ENCODE assay signal across 8 cellular contexts in the genomic region with DNA sequence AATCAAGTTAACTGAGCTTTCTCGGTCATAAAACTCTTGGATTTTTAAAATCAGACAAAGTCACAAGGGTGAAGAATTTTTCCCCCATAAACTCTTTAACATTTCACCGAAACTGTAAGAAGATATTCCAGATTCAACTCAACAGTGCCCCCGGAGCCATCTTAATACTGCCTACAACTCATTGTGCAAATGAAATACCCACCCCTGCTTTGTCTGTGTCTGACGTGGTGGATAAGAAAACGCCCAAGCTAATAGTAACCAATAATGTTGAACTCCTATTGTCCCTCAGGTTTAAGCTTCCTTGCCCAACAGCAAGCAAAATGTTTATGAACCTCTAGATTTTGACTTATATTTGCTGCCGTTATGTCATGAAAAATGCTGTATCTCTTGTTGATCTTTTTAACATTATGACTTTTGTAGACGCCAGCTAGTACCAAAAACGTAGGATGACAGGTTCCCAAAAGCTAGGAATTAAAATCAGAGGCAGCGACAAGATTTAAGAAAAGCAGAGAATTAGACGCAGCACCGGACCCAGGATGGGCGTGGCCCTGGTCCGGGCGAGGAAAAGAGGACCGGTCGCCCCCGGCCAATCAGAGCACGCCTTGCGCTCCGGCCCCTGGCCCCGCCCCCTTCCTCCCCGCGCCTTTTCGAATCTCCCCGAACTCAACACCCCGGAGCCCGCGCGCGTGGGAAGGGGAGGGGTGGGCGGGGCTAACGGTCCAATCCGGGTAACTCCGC. TPM values are rescaled to one million over a fixed set of nuclear protein-coding genes. Genes with fewer than 3 reads are reported as not detected.
DNase-seq lines count a peak whose midpoint lies in the region; ATAC-seq and TF ChIP-seq lines count a peak whose summit lies in the region.

No MANE protein-coding gene starts in this region.

- H3K36me3 ChIP-seq in left ventricle myocardium inferior (peaks cover 5% of the 10 kb centered on the region), prostate gland (no peaks in the 10 kb centered on the region)

- ATAC-seq in HG02884 (IDR thresholded peaks at IDR 0.05; ENCODE audit: unreplicated experiment), result peak; percentile 53

- H3K27ac Mint-ChIP-seq in T-helper 1 cell treated with Interleukin-12 subunit alpha and Interleukin-12 subunit beta and Interleukin-4 antibody, amounts not matched to agents 30 μg/mL and 1 μg/mL, for 36 hours, result peak overlapping the region; percentile 92

- H3K4me3 Mint-ChIP-seq in T-helper 1 cell treated with Interleukin-12 subunit alpha and Interleukin-12 subunit beta and Interleukin-4 antibody, amounts not matched to agents 30 μg/mL and 1 μg/mL, for 36 hours, result peak overlapping the region; percentile 95

- no peak for TF ChIP-seq POLR2A in prostate gland (IDR thresholded peaks at IDR 0.05)

- TF ChIP-seq CTCF in GM12873 (IDR thresholded peaks at IDR 0.05; ENCODE audit: insufficient read depth, low read depth, low read length, missing control alignments), result peak; percentile 19
- TF ChIP-seq CTCF in left ventricle myocardium inferior (IDR thresholded peaks at IDR 0.05; ENCODE audit: borderline replicate concordance), result peak; percentile 7
- no peak for TF ChIP-seq CTCF in prostate gland (IDR thresholded peaks at IDR 0.05)

- peaks cover 34% of the 10 kb centered on the region for H3K4me1 ChIP-seq in left ventricle myocardium inferior
- peaks cover 7% of the 10 kb centered on the region for H3K4me1 ChIP-seq in prostate gland (replicated peaks)

- H3K27me3 ChIP-seq in left ventricle myocardium inferior (ENCODE audit: low read depth) (no peaks in the 10 kb centered on the region), prostate gland (replicated peaks; ENCODE audit: insufficient read depth) (peaks cover 2% of the 10 kb centered on the region)

- peak overlapping the region; percentile 75 for H3K27ac ChIP-seq in left ventricle myocardium inferior (replicated peaks)
- peak overlapping the region in 1 of 2 donors; percentile 50 for H3K27ac ChIP-seq in prostate gland

- DNase-seq in NCI-H1694 treated with DMSO at 0.1 percent for 48 hours (lab: John Stamatoyannopoulos, UW), result peak; percentile 90
- peak in 55 of 56 donors; percentile 66 to 98 (median 92) for DNase-seq in amygdala (lab: John Stamatoyannopoulos, UW)
- peak; percentile 96 for DNase-seq in left ventricle myocardium inferior
- DNase-seq in prostate gland (ENCODE audit: low spot score), result peak; percentile 93
- peak; percentile 95 for DNase-seq in ureter (ENCODE audit: low spot score)

- peaks cover 24% of the 10 kb centered on the region for H3K27me3 Mint-ChIP-seq in T-helper 1 cell treated with Interleukin-12 subunit alpha and Interleukin-12 subunit beta and Interleukin-4 antibody, amounts not matched to agents 30 μg/mL and 1 μg/mL, for 36 hours (ENCODE audit: low read depth)

- peaks cover 39% of the 10 kb centered on the region for H3K4me1 Mint-ChIP-seq in T-helper 1 cell treated with Interleukin-12 subunit alpha and Interleukin-12 subunit beta and Interleukin-4 antibody, amounts not matched to agents 30 μg/mL and 1 μg/mL, for 36 hours (ENCODE audit: low read depth)

- H3K4me3 ChIP-seq in left ventricle myocardium inferior (peak overlapping the region; percentile 88), prostate gland (peak overlapping the region; percentile 47 to 65)

- peaks cover 32% of the 10 kb centered on the region for H3K36me3 Mint-ChIP-seq in T-helper 1 cell treated with Interleukin-12 subunit alpha and Interleukin-12 subunit beta and Interleukin-4 antibody, amounts not matched to agents 30 μg/mL and 1 μg/mL, for 36 hours (ENCODE audit: low read depth)

- H3K9me3 Mint-ChIP-seq in T-helper 1 cell treated with Interleukin-12 subunit alpha and Interleukin-12 subunit beta and Interleukin-4 antibody, amounts not matched to agents 30 μg/mL and 1 μg/mL, for 36 hours, result no peaks in the 10 kb centered on the region

- intact Hi-C loops in left ventricle myocardium inferior (cut with micrococcal nuclease) (no loop called here), prostate gland (cut with DNase I) (no loop called here)

- no peaks in the 10 kb centered on the region for H3K9me3 ChIP-seq in left ventricle myocardium inferior (replicated peaks)
- no peaks in the 10 kb centered on the region for H3K9me3 ChIP-seq in prostate gland

- under 1% methylated on average over 34 of the region's 34 CpGs for WGBS in prostate gland

RNA-seq across cellular contexts. Expression of a gene that starts 1.1 kb away (rescaled TPM):
- total RNA-seq in left ventricle myocardium inferior (47.1 TPM), prostate gland (100 to 1,000 TPM in 1 of 2 donors, 10 to 100 TPM in 1; 21.8 to 138 TPM), ureter (31.2 TPM)

RNA-seq across cellular contexts. Expression of a gene that starts 29.6 kb away (rescaled TPM):
- total RNA-seq in left ventricle myocardium inferior, result 1.9 TPM
- total RNA-seq in prostate gland, result 10 to 100 TPM in 1 of 2 donors, 1 to 10 TPM in 1; 7.8 to 74.0 TPM
- 60.8 TPM for total RNA-seq in ureter

RNA-seq across cellular contexts. Expression of a gene that starts 45.9 kb away (rescaled TPM):
- total RNA-seq in left ventricle myocardium inferior (not detected), prostate gland (1 to 10 TPM in 1 of 2 donors, under 1 TPM in 1; 0.32 to 4.3 TPM), ureter (0.91 TPM)

Comparison
In these comparisons a context has a peak if more than half of its experiments do, and no peak if none do; other contexts are left out.
1. CTCF ChIP-seq: peak in GM12873 (single experiment) and left ventricle myocardium inferior (single experiment); none in prostate gland (0 of 4).
2. Peak in every context shown above with its lines, with median percentiles within 50 percentile points of each other: DNase-seq.